24 cellular contexts compared by ENCODE assay signal in genomic region chr1:115090956-115091355, GRCh38. TPM values are rescaled to one million over a fixed set of nuclear protein-coding genes. Genes with fewer than 3 reads are reported as not detected.
A peak's percentile ranks its signal among the peaks of the same experiment; 100 is the strongest.
DNase-seq lines count a peak whose midpoint lies in the region; ATAC-seq, FAIRE-seq and TF ChIP-seq lines count a peak whose summit lies in the region.
"Had no signal": no experiment of that assay in that cellular context is flagged by ENCODE, and none has a peak within 500 bp of the region (broad histone marks: within the 10 kb centered on the region; RNA-seq: fewer than 3 reads in every experiment).

No MANE protein-coding gene starts in this region.

- ATAC-seq in T-cell (replicated peaks in 1 of 4) (no peak), left lung (no peak)
- ATAC-seq in stimulated activated effector memory CD8-positive, alpha-beta T cell treated with anti-CD3 and anti-CD28 coated beads, Interleukin-12 subunit alpha, Interleukin-12 subunit beta, amount 100 ng/mL, for 72 hours, result no peak
- ATAC-seq: Panc1 had no signal

- no peaks in the 10 kb centered on the region for H3K36me3 Mint-ChIP-seq in activated CD4-positive, alpha-beta T cell treated with anti-CD3 and anti-CD28 coated beads, Interleukin-2, amount 10 ng/mL, durations not matched to agents 24 days and 14 days (ENCODE audit: low read depth)
- no peaks in the 10 kb centered on the region for H3K36me3 Mint-ChIP-seq in T-cell
- no peaks in the 10 kb centered on the region for H3K36me3 Mint-ChIP-seq in stimulated activated effector memory CD8-positive, alpha-beta T cell treated with anti-CD3 and anti-CD28 coated beads, Interleukin-12 subunit alpha, Interleukin-12 subunit beta, amount 100 ng/mL, for 72 hours

- CTCF ChIA-PET in T-cell (lab: Charles Lee), result no interaction called here

- H3K27ac Mint-ChIP-seq in activated CD4-positive, alpha-beta T cell treated with anti-CD3 and anti-CD28 coated beads, Interleukin-2, amount 10 ng/mL, durations not matched to agents 24 days and 14 days, result no peak overlapping the region
- H3K27ac Mint-ChIP-seq in T-cell, result no peak overlapping the region
- H3K27ac Mint-ChIP-seq in stimulated activated effector memory CD8-positive, alpha-beta T cell treated with anti-CD3 and anti-CD28 coated beads, Interleukin-12 subunit alpha, Interleukin-12 subunit beta, amount 100 ng/mL, for 72 hours, result no peak overlapping the region

- H3K9me3 ChIP-seq in left lung, result no peaks in the 10 kb centered on the region
- H3K9me3 ChIP-seq: BLaER1 treated with 17β-estradiol and CSF1 and Interleukin-3, amounts not matched to agents 10 nM and 100 nM; pancreas; SK-N-SH had no signal

- H3K4me1 Mint-ChIP-seq in activated CD4-positive, alpha-beta T cell treated with anti-CD3 and anti-CD28 coated beads, Interleukin-2, amount 10 ng/mL, durations not matched to agents 24 days and 14 days, result peaks cover 19% of the 10 kb centered on the region
- H3K4me1 Mint-ChIP-seq in T-cell, result peaks cover 29 to 47% (median 37%) of the 10 kb centered on the region in 3 donors
- H3K4me1 Mint-ChIP-seq in stimulated activated effector memory CD8-positive, alpha-beta T cell treated with anti-CD3 and anti-CD28 coated beads, Interleukin-12 subunit alpha, Interleukin-12 subunit beta, amount 100 ng/mL, for 72 hours, result peaks cover 43% of the 10 kb centered on the region

- peak overlapping the region; percentile 77 for H3K4me3 Mint-ChIP-seq in activated CD4-positive, alpha-beta T cell treated with anti-CD3 and anti-CD28 coated beads, Interleukin-2, amount 10 ng/mL, durations not matched to agents 24 days and 14 days
- peak overlapping the region; percentile 8 to 81 (median 77) for H3K4me3 Mint-ChIP-seq in T-cell
- H3K4me3 Mint-ChIP-seq in stimulated activated effector memory CD8-positive, alpha-beta T cell treated with anti-CD3 and anti-CD28 coated beads, Interleukin-12 subunit alpha, Interleukin-12 subunit beta, amount 100 ng/mL, for 72 hours, result peak overlapping the region; percentile 75

- TF ChIP-seq CTCF in left lung (IDR thresholded peaks at IDR 0.05), result no peak

- POLR2A ChIA-PET in T-cell (lab: Charles Lee), result interaction anchor here in 1 of 2 donors (1.9 kb wide), 1 partner anchor 8 kb away, joined by 7 read pairs; no protein-coding TSS in a partner anchor

- peaks cover 0 to 11% of the 10 kb centered on the region in 2 donors for H3K27me3 ChIP-seq in left lung
- H3K27me3 ChIP-seq: pancreas had no signal

- FAIRE-seq in RCC 7860 (lab: Jason Lieb, UNC), result no peak
- FAIRE-seq: H54, pancreas had no signal

- H3K4me1 ChIP-seq in left lung, result peaks cover 0 to 42% of the 10 kb centered on the region in 2 donors
- H3K4me1 ChIP-seq: pancreas had no signal

- intact Hi-C loops in activated CD4-positive, alpha-beta T cell treated with anti-CD3 and anti-CD28 coated beads, Interleukin-2, amount 10 ng/mL, durations not matched to agents 24 days and 14 days (cut with micrococcal nuclease), result loop anchor here (10.0 kb wide), 1 partner anchor 336 kb away; the partner anchor contains the start of gene CSDE1
- intact Hi-C loops in left lung (cut with DNase I), result no loop called here

- H3K27me3 Mint-ChIP-seq in activated CD4-positive, alpha-beta T cell treated with anti-CD3 and anti-CD28 coated beads, Interleukin-2, amount 10 ng/mL, durations not matched to agents 24 days and 14 days, result peaks cover 28% of the 10 kb centered on the region
- peaks cover 0 to 4% of the 10 kb centered on the region in 2 donors for H3K27me3 Mint-ChIP-seq in T-cell

- H3K27ac ChIP-seq in left lung, result peak overlapping the region; percentile 65 to 86
- H3K27ac ChIP-seq: KMS-11 had no signal

- H3K9me3 Mint-ChIP-seq in activated CD4-positive, alpha-beta T cell treated with anti-CD3 and anti-CD28 coated beads, Interleukin-2, amount 10 ng/mL, durations not matched to agents 24 days and 14 days, result no peaks in the 10 kb centered on the region
- H3K9me3 Mint-ChIP-seq in T-cell, result no peaks in the 10 kb centered on the region
- no peaks in the 10 kb centered on the region for H3K9me3 Mint-ChIP-seq in stimulated activated effector memory CD8-positive, alpha-beta T cell treated with anti-CD3 and anti-CD28 coated beads, Interleukin-12 subunit alpha, Interleukin-12 subunit beta, amount 100 ng/mL, for 72 hours

- no peak for DNase-seq in activated CD4-positive, alpha-beta T cell treated with anti-CD3 and anti-CD28 coated beads, Interleukin-2, amount 10 ng/mL, durations not matched to agents 24 days and 14 days
- DNase-seq in activated CD4-positive, alpha-beta T cell treated with anti-CD3 and anti-CD28 coated beads, Interleukin-2, amount 50 U/mL, for 1 hour, result no peak
- DNase-seq in T-cell (no peak), left lung (no peak), NCI-H1417 (lab: John Stamatoyannopoulos, UW) (no peak), RCC 7860 (ENCODE audit: low spot score) (no peak), NCI-H510A (lab: John Stamatoyannopoulos, UW) (no peak)
- no peak for DNase-seq in stimulated activated effector memory CD8-positive, alpha-beta T cell treated with anti-CD3 and anti-CD28 coated beads, Interleukin-12 subunit alpha, Interleukin-12 subunit beta, amount 100 ng/mL, for 72 hours (ENCODE audit: low spot score in 2 of 2)
- DNase-seq: activated CD4-positive, alpha-beta T cell treated with anti-CD3 and anti-CD28 coated beads, Interleukin-2, amount 50 U/mL, for 48 hours; activated T-cell treated with anti-CD3 and anti-CD28 coated beads, Interleukin-2, amount 50 U/mL, for 48 hours; cerebellar nuclear complex; DMS53; NCI-H1092; NCI-H2171; NCI-H748 treated with DMSO at 0.1 percent for 48 hours; pancreas; SK-N-SH; stimulated activated CD4-positive, alpha-beta T cell treated with anti-CD3 and anti-CD28 coated beads, Interleukin-4, amount 100 ng/mL, for 4 hours; stimulated activated CD8-positive, alpha-beta memory T cell treated with anti-CD3 and anti-CD28 coated beads, Interleukin-4, amount 100 ng/mL, for 48 hours had no signal

- H3K36me3 ChIP-seq in left lung, result no peaks in the 10 kb centered on the region
- H3K36me3 ChIP-seq: BLaER1 treated with 17β-estradiol and CSF1 and Interleukin-3, amounts not matched to agents 10 nM and 100 nM; pancreas had no signal

- no peak overlapping the region for H3K4me3 ChIP-seq in left lung
- H3K4me3 ChIP-seq: pancreas, skin epidermis had no signal

RNA-seq across cellular contexts. Expression of gene TSPAN2, which starts 1.7 kb away (rescaled TPM):
- 0.21 and 0.31 TPM in 2 replicates for total RNA-seq in activated CD4-positive, alpha-beta T cell treated with anti-CD3 and anti-CD28 coated beads, Interleukin-2, amount 10 ng/mL, durations not matched to agents 24 days and 14 days
- total RNA-seq in T-cell (1 to 10 TPM; 2.1 to 8.7 (median 4.0) TPM), left lung (10 to 100 TPM in 1 of 2 donors, 1 to 10 TPM in 1; 8.7 to 10.6 TPM)
